ENCODE assay signal across 7 cellular contexts in the genomic region with DNA sequence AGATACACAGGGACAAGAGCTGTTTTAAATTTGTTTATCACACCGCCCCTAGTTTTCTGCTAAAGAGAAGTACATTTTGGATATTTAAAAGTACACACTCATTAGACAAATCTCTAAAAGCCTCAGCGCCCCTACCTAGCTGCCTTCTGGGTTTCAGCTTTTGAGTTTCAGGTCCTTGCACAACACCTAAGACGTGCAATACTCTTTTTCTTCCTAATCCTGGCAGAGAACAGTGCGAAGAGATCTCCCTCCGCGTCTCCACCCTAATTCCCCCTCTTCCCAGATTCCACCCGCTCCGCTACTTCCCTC. TPM values are rescaled to one million over a fixed set of nuclear protein-coding genes. Genes with fewer than 3 reads are reported as not detected.
DNase-seq lines count a peak whose midpoint lies in the region; ATAC-seq and TF ChIP-seq lines count a peak whose summit lies in the region.

No MANE protein-coding gene starts in this region.

- H3K4me3 ChIP-seq in SJSA1 (peak overlapping the region; percentile 90), iPS-11a (ENCODE audit: low read depth, low read length) (peak overlapping the region; percentile 74), thymus (ENCODE audit: low read length) (peak overlapping the region; percentile 72)

- H3K27ac ChIP-seq in SJSA1 (0 out of 2 replicates have a peak overlapping the region, but pooled peaks have one; percentile 20), thymus (ENCODE audit: low read depth) (peak overlapping the region; percentile 36)

- no peaks in the 10 kb centered on the region; the same call in 1 of the 2 replicates for H3K27me3 Mint-ChIP-seq in HFFc6 (ENCODE audit: insufficient read depth)

- H3K9me3 ChIP-seq in SJSA1 (replicated peaks) (no peaks in the 10 kb centered on the region), thymus (ENCODE audit: control insufficient read depth) (no peaks in the 10 kb centered on the region)

- no peak for TF ChIP-seq CTCF in HFFc6 (IDR thresholded peaks at IDR 0.05)

- H3K4me1 ChIP-seq in SJSA1 (replicated peaks): peaks cover 21% of the 10 kb centered on the region
- H3K4me1 ChIP-seq in thymus (ENCODE audit: control insufficient read depth, insufficient read depth, low read length): peaks cover 10% of the 10 kb centered on the region

- DNase-seq in HFFc6: peak; percentile 5
- no peak for DNase-seq in SJSA1 (ENCODE audit: low read depth in 1 of 2, low spot score in 2 of 2)
- DNase-seq in stimulated activated CD8-positive, alpha-beta memory T cell treated with anti-CD3 and anti-CD28 coated beads, Interleukin-4, amount 100 ng/mL, for 48 hours: no peak
- DNase-seq in D341Med (ENCODE audit: low spot score): no peak

- peak overlapping the region; percentile 51 for H3K27ac Mint-ChIP-seq in HFFc6

- peak; percentile 16 for ATAC-seq in GM18868 (IDR thresholded peaks at IDR 0.05; ENCODE audit: unreplicated experiment)

- no peaks in the 10 kb centered on the region for H3K9me3 Mint-ChIP-seq in HFFc6

- H3K36me3 Mint-ChIP-seq in HFFc6 (ENCODE audit: low read depth): peaks cover 31% of the 10 kb centered on the region

- H3K27me3 ChIP-seq in SJSA1 (replicated peaks): 0 out of 2 replicates have a peak, but pooled peaks cover 4% of the 10 kb centered on the region
- H3K27me3 ChIP-seq in thymus (ENCODE audit: control insufficient read depth, insufficient read depth): peaks cover 35% of the 10 kb centered on the region

- 7% methylated on average over 8 of the region's 8 CpGs for WGBS in thymus

- H3K36me3 ChIP-seq in SJSA1 (peaks cover 12% of the 10 kb centered on the region), thymus (ENCODE audit: control insufficient read depth, insufficient read depth) (no peaks in the 10 kb centered on the region)

- peak overlapping the region; percentile 92 for H3K4me3 Mint-ChIP-seq in HFFc6

- peaks cover 60% of the 10 kb centered on the region for H3K4me1 Mint-ChIP-seq in HFFc6 (ENCODE audit: low read depth)

RNA-seq across cellular contexts. Expression of a gene that starts 0.4 kb away (rescaled TPM):
- 10 to 100 TPM; 20.3 to 37.1 (median 28.5) TPM for total RNA-seq in HFFc6 (2021; fragmentation: NEBNext Ultra II Directional; extraction: Animal tissue kit (Norgen Biotek cat#: 25700))
- total RNA-seq in SJSA1 (2014; rRNA removed; shearing (Covaris generic)): 4.2 and 5.3 TPM in 2 replicates
- polyA plus RNA-seq in thymus: 78.5 TPM
